In genomic region chr20:36830791-36831691, GRCh38 we compare ENCODE assay signal across 9 cellular contexts. TPM values are rescaled to one million over a fixed set of nuclear protein-coding genes. Genes with fewer than 3 reads are reported as not detected.
A peak's percentile ranks its signal among the peaks of the same experiment; 100 is the strongest.
DNase-seq lines count a peak whose midpoint lies in the region; ATAC-seq and TF ChIP-seq lines count a peak whose summit lies in the region.
"Had no signal": no experiment of that assay in that cellular context is flagged by ENCODE, and none has a peak within 500 bp of the region (broad histone marks: within the 10 kb centered on the region; RNA-seq: fewer than 3 reads in every experiment).

No MANE protein-coding gene starts in this region.

- CTCF ChIA-PET in HEK293 (lab: Yijun Ruan, JAX), result interaction anchor here (0.5 to 1.3 kb wide), 4 partner anchors 11 to 134 kb away, joined by 3 to 7 read pairs (median 4); no protein-coding TSS in a partner anchor

- H3K9me3 Mint-ChIP-seq in immature natural killer cell, result no peaks in the 10 kb centered on the region
- H3K9me3 Mint-ChIP-seq: naive B cell had no signal

- POLR2A ChIA-PET in HEK293 (lab: Yijun Ruan, JAX), result no interaction called here

- H3K4me3 ChIP-seq in HEK293 (ENCODE audit: low read depth, low read length) (no peak overlapping the region), breast epithelium (peak overlapping the region in 1 of 3 donors; percentile 22), suprapubic skin (no peak overlapping the region)

- no peak overlapping the region for H3K4me3 Mint-ChIP-seq in immature natural killer cell
- H3K4me3 Mint-ChIP-seq: naive B cell had no signal

- H3K36me3 ChIP-seq in HEK293 (ENCODE audit: control insufficient read depth in 2 of 2, insufficient read depth in 1 of 2, low read length in 2 of 2) (peaks cover 0 to 25% of the 10 kb centered on the region in 2 experiments; a peak in 2 of 3 replicates), breast epithelium (peaks cover 6% of the 10 kb centered on the region), suprapubic skin (peaks cover 19% of the 10 kb centered on the region)

- TF ChIP-seq EP300 in suprapubic skin (IDR thresholded peaks at IDR 0.05), result no peak

- H3K27me3 ChIP-seq in breast epithelium (no peaks in the 10 kb centered on the region), suprapubic skin (no peaks in the 10 kb centered on the region)

- 16% methylated on average over 7 of the region's 11 CpGs for WGBS in suprapubic skin

- no peak overlapping the region for H3K27ac Mint-ChIP-seq in immature natural killer cell

- peaks cover 10 to 14% of the 10 kb centered on the region in 2 donors for H3K4me1 Mint-ChIP-seq in immature natural killer cell

- H3K4me1 ChIP-seq in HEK293 (ENCODE audit: control insufficient read depth, insufficient read depth, low read length) (no peaks in the 10 kb centered on the region), breast epithelium (peaks cover 0 to 11% of the 10 kb centered on the region in 2 donors), suprapubic skin (peaks cover 53% of the 10 kb centered on the region)

- H3K36me3 Mint-ChIP-seq in immature natural killer cell, result no peaks in the 10 kb centered on the region

- TF ChIP-seq CTCF in HEK293 (tag by site-specific recombination; IDR thresholded peaks at IDR 0.05) (0 out of 2 replicates have a peak, but pooled peaks have one; percentile 7), breast epithelium (IDR thresholded peaks at IDR 0.05) (peak in 1 of 3 donors; percentile 30), suprapubic skin (IDR thresholded peaks at IDR 0.05) (peak; percentile 35 to 37)

- H3K27ac ChIP-seq in HEK293 (ENCODE audit: extremely low read depth, low read depth, low read length), result no peak overlapping the region
- peak overlapping the region; percentile 73 to 89 for H3K27ac ChIP-seq in breast epithelium
- peak overlapping the region; percentile 75 for H3K27ac ChIP-seq in suprapubic skin

- DNase-seq in breast epithelium (ENCODE audit: low spot score in 2 of 2) (no peak), iris pigment epithelial cell (ENCODE audit: low read depth) (peak; percentile 34), suprapubic skin (ENCODE audit: low spot score in 2 of 2) (no peak), H4 (ENCODE audit: low spot score) (no peak), immature natural killer cell (no peak), cortex of kidney (lab: John Stamatoyannopoulos, UW) (no peak)
- DNase-seq: naive B cell had no signal

- H3K9me3 ChIP-seq in HEK293 (ENCODE audit: control insufficient read depth, insufficient read depth, low read depth, low read length), result no peaks in the 10 kb centered on the region
- H3K9me3 ChIP-seq in breast epithelium, result no peaks in the 10 kb centered on the region
- H3K9me3 ChIP-seq in suprapubic skin, result no peaks in the 10 kb centered on the region

- peaks cover 0 to 2% (median 2%) of the 10 kb centered on the region in 3 donors for H3K27me3 Mint-ChIP-seq in immature natural killer cell (ENCODE audit: low read depth in 3 of 3)
- H3K27me3 Mint-ChIP-seq: naive B cell had no signal

- intact Hi-C loops in breast epithelium (cut with DNase I; ENCODE audit: low total_unique reads), result no loop called here

- TF ChIP-seq POLR2A in breast epithelium (IDR thresholded peaks at IDR 0.05) (no peak), suprapubic skin (IDR thresholded peaks at IDR 0.05) (no peak)

- ATAC-seq in HG02840 (IDR thresholded peaks at IDR 0.05; ENCODE audit: low FRiP score, unreplicated experiment), result no peak

TF ChIP-seq in HEK293, 187 proteins besides CTCF, POLR2A, EP300 and RAD21:
- TF ChIP-seq ZIC2 (tag by site-specific recombination; IDR thresholded peaks at IDR 0.05) (peak; percentile 63), ZNF26 (tag by site-specific recombination; IDR thresholded peaks at IDR 0.05) (no peak)
TF ChIP-seq in HEK293: peak in this region for 1.

RNA-seq across cellular contexts. Expression of gene TLDC2, which starts 44.9 kb away (rescaled TPM):
- total RNA-seq in breast epithelium (1 to 10 TPM in 1 of 3 donors, not detected in 2; 1.1 TPM), suprapubic skin (not detected)
- not detected in 2 replicates for total RNA-seq in H4 (2014; rRNA removed; shearing (Covaris generic))
- under 1 TPM in 2 of 3 donors, not detected in 1; 0.38 to 0.55 TPM for polyA plus RNA-seq in immature natural killer cell

RNA-seq across cellular contexts. Expression of gene DSN1, which starts 57.5 kb away (rescaled TPM):
- total RNA-seq in breast epithelium, result 10 to 100 TPM in 2 of 3 donors, 1 to 10 TPM in 1; 6.9 to 13.1 (median 11.9) TPM
- 10 to 100 TPM in 1 of 4 donors, 1 to 10 TPM in 3; 6.7 to 13.5 (median 9.6) TPM for total RNA-seq in suprapubic skin
- total RNA-seq in H4 (2014; rRNA removed; shearing (Covaris generic)), result 44.3 and 47.9 TPM in 2 replicates
- polyA plus RNA-seq in immature natural killer cell, result 10 to 100 TPM in 2 of 3 donors, 1 to 10 TPM in 1; 9.5 to 15.8 (median 11.9) TPM
